ENCODE assay signal across 1 cellular context in the genomic region with DNA sequence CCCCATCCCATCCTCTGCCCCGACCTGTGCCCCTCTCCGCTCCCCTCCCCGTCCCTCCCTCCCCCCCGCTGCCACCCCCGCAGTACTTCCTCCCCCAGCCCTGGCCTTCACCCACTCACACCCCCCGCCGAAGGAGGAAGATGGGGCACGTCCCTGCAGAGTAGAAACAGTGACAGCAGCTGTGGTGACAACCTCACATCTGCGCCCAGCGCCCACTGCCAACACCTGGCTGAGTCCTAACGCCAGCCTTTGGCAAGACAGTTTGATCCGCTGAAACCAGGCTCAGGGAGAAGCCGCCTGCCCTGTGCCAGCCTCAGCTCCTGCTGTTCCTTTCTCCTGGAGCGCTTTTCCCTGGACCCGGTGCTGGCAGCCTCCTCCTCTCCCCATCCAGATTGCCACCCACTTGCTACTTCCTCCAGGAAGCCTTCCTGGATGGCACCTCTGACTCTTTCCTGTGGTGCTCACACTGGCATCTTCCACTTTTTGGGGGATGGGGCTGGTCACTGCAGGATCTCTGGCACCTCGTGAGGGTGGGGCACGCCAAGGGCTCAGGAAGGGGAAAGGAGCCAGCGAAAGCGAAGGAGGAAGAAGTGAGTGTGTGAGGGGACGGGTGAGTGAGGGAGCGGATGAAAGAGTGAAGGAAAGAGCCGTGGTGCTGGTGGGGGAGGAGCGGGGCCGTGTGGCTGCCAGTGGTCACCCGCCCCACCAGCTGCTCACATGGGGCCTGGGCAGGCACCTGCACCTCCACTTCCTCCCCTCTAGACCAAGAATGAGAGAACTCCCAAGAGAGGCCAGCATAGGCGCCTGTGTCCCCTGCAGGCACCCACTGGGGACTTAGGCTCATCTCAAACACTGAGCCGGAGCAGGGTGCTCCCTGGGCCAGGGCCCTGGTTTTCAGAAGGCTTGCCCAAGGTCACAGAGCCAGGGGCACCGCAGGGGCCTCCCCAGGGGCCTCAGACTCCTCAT.
TF ChIP-seq lines count a peak whose summit lies in the region.

No MANE protein-coding gene starts in this region.

TF ChIP-seq in WTC11, 78 proteins besides CTCF, POLR2A, EP300 and RAD21 (continued from another document):
- TF ChIP-seq, protein P1, sequence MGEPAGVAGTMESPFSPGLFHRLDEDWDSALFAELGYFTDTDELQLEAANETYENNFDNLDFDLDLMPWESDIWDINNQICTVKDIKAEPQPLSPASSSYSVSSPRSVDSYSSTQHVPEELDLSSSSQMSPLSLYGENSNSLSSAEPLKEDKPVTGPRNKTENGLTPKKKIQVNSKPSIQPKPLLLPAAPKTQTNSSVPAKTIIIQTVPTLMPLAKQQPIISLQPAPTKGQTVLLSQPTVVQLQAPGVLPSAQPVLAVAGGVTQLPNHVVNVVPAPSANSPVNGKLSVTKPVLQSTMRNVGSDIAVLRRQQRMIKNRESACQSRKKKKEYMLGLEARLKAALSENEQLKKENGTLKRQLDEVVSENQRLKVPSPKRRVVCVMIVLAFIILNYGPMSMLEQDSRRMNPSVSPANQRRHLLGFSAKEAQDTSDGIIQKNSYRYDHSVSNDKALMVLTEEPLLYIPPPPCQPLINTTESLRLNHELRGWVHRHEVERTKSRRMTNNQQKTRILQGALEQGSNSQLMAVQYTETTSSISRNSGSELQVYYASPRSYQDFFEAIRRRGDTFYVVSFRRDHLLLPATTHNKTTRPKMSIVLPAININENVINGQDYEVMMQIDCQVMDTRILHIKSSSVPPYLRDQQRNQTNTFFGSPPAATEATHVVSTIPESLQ (CRISPR knock-in tag; IDR thresholded peaks at IDR 0.05), result no peak
